32 cellular contexts compared by ENCODE assay signal in the genomic region with DNA sequence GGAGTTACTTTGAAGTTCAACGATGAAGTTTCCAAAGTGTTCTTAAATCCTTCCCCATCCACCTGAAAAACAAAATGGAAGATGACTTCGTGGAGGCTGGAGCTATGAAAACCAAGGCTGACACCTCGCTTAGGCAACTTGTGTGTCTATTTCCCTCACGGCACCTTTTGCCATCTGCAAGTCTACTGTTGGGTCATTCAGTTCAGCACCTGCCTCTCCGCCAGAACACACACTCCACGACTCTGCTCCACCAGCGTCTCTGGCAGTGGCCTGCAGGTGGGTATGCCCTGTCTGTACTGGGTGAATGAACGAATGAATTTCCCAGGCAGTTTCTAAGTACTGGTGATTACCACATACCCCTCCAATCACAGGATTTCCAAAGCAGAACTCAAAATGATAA. TPM values are rescaled to one million over a fixed set of nuclear protein-coding genes. Genes with fewer than 3 reads are reported as not detected.
"Had no signal": no experiment of that assay in that cellular context is flagged by ENCODE, and none has a peak within 500 bp of the region (broad histone marks: within the 10 kb centered on the region; RNA-seq: fewer than 3 reads in every experiment).

No MANE protein-coding gene starts in this region.

- H3K9ac ChIP-seq: KMS-11, SK-N-SH had no signal

- H3K9me3 ChIP-seq: colonic mucosa, Peyer's patch, SJSA1, SK-N-SH had no signal

- H3K4me3 ChIP-seq: colonic mucosa, Peyer's patch, SJSA1 had no signal

- ATAC-seq: activated naive CD8-positive, alpha-beta T cell treated with anti-CD3 and anti-CD28 coated beads, Interleukin-2, amount 50 U/mL, for 24 hours; activated T-cell treated with anti-CD3 and anti-CD28 coated beads, Interleukin-2, amount 50 U/mL, for 4 hours; PC-3 had no signal

- H3K27ac Mint-ChIP-seq: activated CD4-positive, alpha-beta memory T cell treated with anti-CD3 and anti-CD28 coated beads, Interleukin-2, amount 10 ng/mL, durations not matched to agents 7 days and 5 days; activated naive CD4-positive, alpha-beta T cell treated with anti-CD3 and anti-CD28 coated beads for 36 hours; activated naive CD8-positive, alpha-beta T cell; activated naive CD8-positive, alpha-beta T cell treated with anti-CD3 and anti-CD28 coated beads, Interleukin-2, amount 50 U/mL, for 24 hours had no signal

- H3K4me2 ChIP-seq: KMS-11, SK-N-SH had no signal

- H3K27ac ChIP-seq: brain microvascular endothelial cell, colonic mucosa, KMS-11, Peyer's patch, SJSA1, WERI-Rb-1 had no signal

- DNase-seq: activated CD4-positive, alpha-beta memory T cell treated with anti-CD3 and anti-CD28 coated beads, Interleukin-2, amount 10 ng/mL, durations not matched to agents 7 days and 5 days; activated CD4-positive, alpha-beta T cell treated with anti-CD3 and anti-CD28 coated beads for 1 hour; activated CD4-positive, alpha-beta T cell treated with anti-CD3 and anti-CD28 coated beads for 48 hours; activated CD4-positive, CD25-positive, alpha-beta regulatory T cell; activated gamma-delta T cell; activated naive CD4-positive, alpha-beta T cell treated with anti-CD3 and anti-CD28 coated beads for 36 hours; activated naive CD8-positive, alpha-beta T cell treated with anti-CD3 and anti-CD28 coated beads, Interleukin-2, amount 50 U/mL, for 24 hours; activated T-cell treated with anti-CD3 and anti-CD28 coated beads, Interleukin-2, amount 50 U/mL, for 4 hours; anterior cingulate cortex; brain microvascular endothelial cell; central memory CD4-positive, alpha-beta T cell; colonic mucosa; NCI-H1105; NCI-H1417 treated with DMSO at 0.1 percent for 48 hours; NCI-H187 treated with DMSO at 0.1 percent for 48 hours; NCI-H2081 treated with DMSO at 0.1 percent for 48 hours; NCI-H226; NCI-H446 treated with DMSO at 0.1 percent for 48 hours; NCI-H69; PC-3; Peyer's patch; RPMI8226; SHP77 treated with DMSO at 0.1 percent for 48 hours; SK-N-SH; T-helper 2 cell; T1000; WERI-Rb-1 had no signal

- H3K4me3 Mint-ChIP-seq: activated CD4-positive, alpha-beta memory T cell treated with anti-CD3 and anti-CD28 coated beads, Interleukin-2, amount 10 ng/mL, durations not matched to agents 7 days and 5 days; activated naive CD4-positive, alpha-beta T cell treated with anti-CD3 and anti-CD28 coated beads for 36 hours; activated naive CD8-positive, alpha-beta T cell; activated naive CD8-positive, alpha-beta T cell treated with anti-CD3 and anti-CD28 coated beads, Interleukin-2, amount 50 U/mL, for 24 hours; activated T-cell treated with anti-CD3 and anti-CD28 coated beads, Interleukin-2, amount 50 U/mL, for 4 hours had no signal

- H3K27me3 ChIP-seq: brain microvascular endothelial cell, colonic mucosa, Peyer's patch, SJSA1 had no signal

- H3K4me1 ChIP-seq: colonic mucosa, Peyer's patch had no signal

- H3K9me3 Mint-ChIP-seq: activated CD4-positive, alpha-beta memory T cell treated with anti-CD3 and anti-CD28 coated beads, Interleukin-2, amount 10 ng/mL, durations not matched to agents 7 days and 5 days; activated naive CD4-positive, alpha-beta T cell treated with anti-CD3 and anti-CD28 coated beads for 36 hours; activated naive CD8-positive, alpha-beta T cell treated with anti-CD3 and anti-CD28 coated beads, Interleukin-2, amount 50 U/mL, for 24 hours; activated T-cell treated with anti-CD3 and anti-CD28 coated beads, Interleukin-2, amount 50 U/mL, for 4 hours; IgD-negative memory B cell had no signal

- H3K27me3 Mint-ChIP-seq: activated CD4-positive, alpha-beta memory T cell treated with anti-CD3 and anti-CD28 coated beads, Interleukin-2, amount 10 ng/mL, durations not matched to agents 7 days and 5 days; activated naive CD8-positive, alpha-beta T cell; activated naive CD8-positive, alpha-beta T cell treated with anti-CD3 and anti-CD28 coated beads, Interleukin-2, amount 50 U/mL, for 24 hours; IgD-negative memory B cell had no signal

RNA-seq across cellular contexts. Expression of gene TINCR, which starts 45.7 kb away (rescaled TPM):
- total RNA-seq: LHCN-M2, SJSA1 had no signal
- polyA plus RNA-seq: IgD-negative memory B cell had no signal
